Comparison of ENCODE assay signal across 12 cellular contexts in genomic region chr19:39209196-39209595, GRCh38. TPM values are rescaled to one million over a fixed set of nuclear protein-coding genes. Genes with fewer than 3 reads are reported as not detected.
"Had no signal": no experiment of that assay in that cellular context is flagged by ENCODE, and none has a peak within 500 bp of the region (broad histone marks: within the 10 kb centered on the region; RNA-seq: fewer than 3 reads in every experiment).

No MANE protein-coding gene starts in this region.

- H3K4me1 ChIP-seq: HAP-1 had no signal

- H3K4me3 ChIP-seq: GM23248, HAP-1 had no signal

- H3K27ac ChIP-seq: GM23248, HL-60, KMS-11 had no signal

- H3K36me3 ChIP-seq: HAP-1 had no signal

- H3K4me2 ChIP-seq: KMS-11 had no signal

- DNase-seq: GM23248, GOT3, H7, KBM-7 had no signal

- FAIRE-seq: HepG2 had no signal

- H3K9me3 ChIP-seq: HAP-1 had no signal

- ATAC-seq: HCT116, HepG2 had no signal

- H3K9ac ChIP-seq: GM23248, KMS-11 had no signal

- H2AFZ ChIP-seq: GM23248 had no signal

RNA-seq across cellular contexts. Expression of gene SYCN, which starts 5.1 kb away (rescaled TPM):
- total RNA-seq: GM23248, H4, H7, HepG2, HT1080 had no signal
- polyA plus RNA-seq: GM23248, HepG2, IgD-negative memory B cell had no signal

RNA-seq across cellular contexts. Expression of gene NCCRP1, which starts 12.4 kb away (rescaled TPM):
- total RNA-seq: GM23248, H4, H7, HepG2, HT1080 had no signal
- polyA plus RNA-seq: GM23248, HepG2, IgD-negative memory B cell had no signal

RNA-seq across cellular contexts. Expression of gene IFNL3, which starts 35.6 kb away (rescaled TPM):
- total RNA-seq: GM23248, H4, H7, HepG2, HT1080 had no signal
- polyA plus RNA-seq: GM23248, HepG2, IgD-negative memory B cell had no signal

RNA-seq across cellular contexts. Expression of gene IFNL4, which starts 39.5 kb away (rescaled TPM):
- total RNA-seq: GM23248, H4, H7, HepG2, HT1080 had no signal
- polyA plus RNA-seq: GM23248, HepG2, IgD-negative memory B cell had no signal

RNA-seq across cellular contexts. Expression of gene IFNL2, which starts 59.0 kb away (rescaled TPM):
- total RNA-seq: GM23248, H4, H7, HepG2, HT1080 had no signal
- polyA plus RNA-seq: GM23248, HepG2, IgD-negative memory B cell had no signal
